21 cellular contexts compared by ENCODE assay signal in genomic region chr14:106826833-106827369, GRCh38.
"Had no signal": no experiment of that assay in that cellular context is flagged by ENCODE, and none has a peak within 500 bp of the region (broad histone marks: within the 10 kb centered on the region; RNA-seq: fewer than 3 reads in every experiment).

No MANE protein-coding gene starts in this region.

- H3K9me3 ChIP-seq: adrenal gland had no signal

- H3K4me1 Mint-ChIP-seq: activated CD4-positive, alpha-beta memory T cell treated with anti-CD3 and anti-CD28 coated beads, Interleukin-2, amount 10 ng/mL, durations not matched to agents 7 days and 5 days; activated CD4-positive, alpha-beta T cell treated with anti-CD3 and anti-CD28 coated beads for 36 hours had no signal

- H3K4me3 Mint-ChIP-seq: activated CD4-positive, alpha-beta memory T cell treated with anti-CD3 and anti-CD28 coated beads, Interleukin-2, amount 10 ng/mL, durations not matched to agents 7 days and 5 days; activated CD4-positive, alpha-beta T cell treated with anti-CD3 and anti-CD28 coated beads for 36 hours; activated naive CD8-positive, alpha-beta T cell treated with anti-CD3 and anti-CD28 coated beads, Interleukin-2, amount 10 ng/mL, durations not matched to agents 7 days and 5 days; T-cell had no signal

- H3K4me1 ChIP-seq: adrenal gland, Peyer's patch had no signal

- H3K4me3 ChIP-seq: adrenal gland, Peyer's patch had no signal

- DNase-seq: activated CD4-positive, alpha-beta memory T cell treated with anti-CD3 and anti-CD28 coated beads, Interleukin-2, amount 10 ng/mL, durations not matched to agents 7 days and 5 days; activated CD4-positive, alpha-beta T cell treated with anti-CD3 and anti-CD28 coated beads for 36 hours; activated CD4-positive, alpha-beta T cell treated with anti-CD3 and anti-CD28 coated beads, Interleukin-2, amount 50 U/mL, for 1 hour; activated naive CD4-positive, alpha-beta T cell treated with anti-CD3 and anti-CD28 coated beads, Interleukin-2, amount 50 U/mL, for 16 hours; activated naive CD8-positive, alpha-beta T cell treated with anti-CD3 and anti-CD28 coated beads, Interleukin-2, amount 10 ng/mL, durations not matched to agents 7 days and 5 days; adrenal gland; anterior cingulate cortex; central memory CD4-positive, alpha-beta T cell; KBM-7; MV-4-11; NCI-H1092 treated with DMSO at 0.1 percent for 48 hours; NCI-H1417 treated with DMSO at 0.1 percent for 48 hours; NCI-H1694; NCI-H2029; NCI-H2107; NCI-H510A treated with DMSO at 0.1 percent for 48 hours; NCI-H69; Peyer's patch; SIG-M5; T-cell; WERI-Rb-1 had no signal

- ATAC-seq: activated CD4-positive, alpha-beta T cell treated with anti-CD3 and anti-CD28 coated beads for 36 hours; T-cell had no signal

- H3K36me3 ChIP-seq: adrenal gland, Peyer's patch, WERI-Rb-1 had no signal

- H3K27ac ChIP-seq: adrenal gland, Peyer's patch, WERI-Rb-1 had no signal

- H3K9me3 Mint-ChIP-seq: activated naive CD8-positive, alpha-beta T cell treated with anti-CD3 and anti-CD28 coated beads, Interleukin-2, amount 10 ng/mL, durations not matched to agents 7 days and 5 days had no signal

- H3K27ac Mint-ChIP-seq: activated CD4-positive, alpha-beta memory T cell treated with anti-CD3 and anti-CD28 coated beads, Interleukin-2, amount 10 ng/mL, durations not matched to agents 7 days and 5 days; activated CD4-positive, alpha-beta T cell treated with anti-CD3 and anti-CD28 coated beads for 36 hours; activated naive CD8-positive, alpha-beta T cell treated with anti-CD3 and anti-CD28 coated beads, Interleukin-2, amount 10 ng/mL, durations not matched to agents 7 days and 5 days; T-cell had no signal

- H3K27me3 ChIP-seq: adrenal gland, Peyer's patch had no signal

- H3K36me3 Mint-ChIP-seq: activated naive CD8-positive, alpha-beta T cell treated with anti-CD3 and anti-CD28 coated beads, Interleukin-2, amount 10 ng/mL, durations not matched to agents 7 days and 5 days; T-cell had no signal
